ENCODE assay signal across 1 cellular context in genomic region chr12:46134205-46134811, GRCh38.
TF ChIP-seq lines count a peak whose summit lies in the region.

No MANE protein-coding gene starts in this region.

TF ChIP-seq in HEK293, 187 proteins besides CTCF, POLR2A, EP300 and RAD21 (continued from another document):
- no peak for TF ChIP-seq ZNF280C (tag by site-specific recombination; IDR thresholded peaks at IDR 0.05)
- no peak for TF ChIP-seq MEIS1 (CRISPR knock-in tag; IDR thresholded peaks at IDR 0.05; ENCODE audit: borderline replicate concordance)
- TF ChIP-seq ZBTB8A (tag by site-specific recombination; IDR thresholded peaks at IDR 0.05), result no peak
- TF ChIP-seq TSHZ1 (tag by site-specific recombination; IDR thresholded peaks at IDR 0.05; ENCODE audit: borderline replicate concordance), result no peak
TF ChIP-seq in HEK293: peak in this region for 27.
